ENCODE assay signal across 8 cellular contexts in the genomic region with DNA sequence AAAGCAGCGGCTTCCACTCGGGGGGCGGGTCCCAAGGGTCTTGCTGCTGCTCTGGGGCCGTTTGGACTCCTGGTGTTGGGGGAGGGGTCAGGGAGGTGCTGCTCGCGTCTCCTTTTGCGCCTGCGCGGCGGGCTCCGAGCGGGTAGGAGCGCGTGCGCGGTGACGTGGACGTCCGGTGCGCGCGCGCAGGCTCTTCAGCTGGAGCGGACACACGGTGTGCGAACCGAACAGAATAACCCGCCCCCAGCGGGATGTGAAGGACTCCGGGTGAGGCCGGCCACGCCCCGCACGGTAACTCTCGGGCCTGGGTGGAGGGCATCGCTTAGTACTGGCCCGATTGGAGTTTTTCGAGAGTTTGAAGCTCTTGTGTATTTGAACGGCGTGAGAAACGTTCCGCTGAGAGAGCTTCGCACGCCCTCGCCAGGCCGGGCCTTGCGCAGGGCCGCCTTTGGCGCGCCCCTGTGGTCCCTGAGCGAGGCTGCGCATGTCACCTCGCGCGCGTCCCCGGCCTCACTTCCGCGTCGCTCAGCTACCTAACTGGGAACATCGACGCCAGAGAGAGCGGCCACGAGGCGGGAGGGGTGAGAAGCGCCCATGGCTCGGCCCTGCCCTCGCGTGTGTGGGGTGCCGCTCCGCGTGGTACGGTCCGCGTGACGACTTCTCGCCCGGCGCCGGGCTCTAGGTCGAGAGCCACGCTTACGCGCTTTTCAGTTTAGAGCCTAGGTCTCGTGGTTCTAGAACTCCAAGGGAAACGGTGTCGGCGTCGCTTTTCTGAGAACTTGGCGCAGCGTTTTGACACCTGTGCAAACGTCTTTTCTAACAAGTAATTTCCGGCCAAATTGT. TPM values are rescaled to one million over a fixed set of nuclear protein-coding genes. Genes with fewer than 3 reads are reported as not detected.
DNase-seq lines count a peak whose midpoint lies in the region; ATAC-seq, FAIRE-seq and TF ChIP-seq lines count a peak whose summit lies in the region.

Gene MGA, plus strand, starts transcription at position 171 of the 843 bp plus-strand sequence.

- peak within 1 kb of the TSS; percentile 79 for H3K27ac Mint-ChIP-seq in Calu3 (ENCODE audit: unreplicated experiment)

- H3K27me3 Mint-ChIP-seq in Calu3 (ENCODE audit: unreplicated experiment), result no peaks in the 10 kb centered on the region
- H3K27me3 Mint-ChIP-seq in activated T-cell treated with anti-CD3 and anti-CD28 coated beads, Interleukin-2, amount 50 U/mL, for 4 hours (ENCODE audit: low read depth), result no peaks in the 10 kb centered on the region

- peak within 1 kb of the TSS; percentile 83 for H3K27ac ChIP-seq in OCI-LY1 (ENCODE audit: low read depth, low read length, poor library complexity, severe bottlenecking)
- H3K27ac ChIP-seq in esophagus squamous epithelium, result peak within 1 kb of the TSS; percentile 78 to 88 (median 82)

- no peaks in the 10 kb centered on the region for H4K20me1 ChIP-seq in OCI-LY1 (ENCODE audit: insufficient read depth, low read length)

- H3K36me3 Mint-ChIP-seq in Calu3 (ENCODE audit: insufficient read depth, unreplicated experiment), result peaks cover 20% of the 10 kb centered on the region
- no peaks in the 10 kb centered on the region for H3K36me3 Mint-ChIP-seq in activated T-cell treated with anti-CD3 and anti-CD28 coated beads, Interleukin-2, amount 50 U/mL, for 4 hours (ENCODE audit: insufficient read depth)

- no peaks in the 10 kb centered on the region for H3K9me2 ChIP-seq in OCI-LY1 (ENCODE audit: low read depth, low read length)

- H3F3A ChIP-seq in OCI-LY1 (ENCODE audit: insufficient read depth, low read length), result no peaks in the 10 kb centered on the region

- DNase-seq in Calu3 (peak; percentile 78), HTR-8/SVneo (ENCODE audit: insufficient read length, low spot score) (peak; percentile 54), esophagus squamous epithelium (lab: John Stamatoyannopoulos, UW) (peak; percentile 77), myocyte (ENCODE audit: low read depth) (peak; percentile 89)
- DNase-seq in activated T-cell treated with anti-CD3 and anti-CD28 coated beads, Interleukin-2, amount 50 U/mL, for 4 hours, result peak; percentile 89
- DNase-seq in stimulated activated CD8-positive, alpha-beta memory T cell treated with anti-CD3 and anti-CD28 coated beads, Interleukin-7, amount 100 ng/mL, for 48 hours (ENCODE audit: extremely low read depth in 1 of 2, low read depth in 1 of 2), result peak; percentile 74 to 82

- 3 to 8% methylated on average over 9 to 21 of the region's 93 CpGs for WGBS in esophagus squamous epithelium, 2 donors

- H3K9me3 ChIP-seq in OCI-LY1 (ENCODE audit: low read length) (peaks cover 4% of the 10 kb centered on the region; the same call in 1 of the 2 replicates), esophagus squamous epithelium (no peaks in the 10 kb centered on the region)

- H3K79me2 ChIP-seq in OCI-LY1 (ENCODE audit: insufficient read depth, low read length), result peaks cover 39% of the 10 kb centered on the region

- peaks cover 53% of the 10 kb centered on the region for H3K4me1 ChIP-seq in OCI-LY1 (ENCODE audit: insufficient read depth, low read length, severe bottlenecking)
- peaks cover 6 to 35% (median 19%) of the 10 kb centered on the region in 3 donors for H3K4me1 ChIP-seq in esophagus squamous epithelium

- peak in 2 of 4 donors; percentile 58 to 70 for TF ChIP-seq POLR2A in esophagus squamous epithelium (IDR thresholded peaks at IDR 0.05)

- ATAC-seq in GM21367 (IDR thresholded peaks at IDR 0.05; ENCODE audit: unreplicated experiment), result peak; percentile 69
- peak; percentile 84 to 85 for ATAC-seq in activated T-cell treated with anti-CD3 and anti-CD28 coated beads, Interleukin-2, amount 50 U/mL, for 4 hours

- CTCF ChIA-PET in Calu3 (lab: Charles Lee), result no interaction called here

- H3K9me3 Mint-ChIP-seq in Calu3 (ENCODE audit: low read depth, unreplicated experiment), result no peaks in the 10 kb centered on the region
- peaks cover 4% of the 10 kb centered on the region for H3K9me3 Mint-ChIP-seq in activated T-cell treated with anti-CD3 and anti-CD28 coated beads, Interleukin-2, amount 50 U/mL, for 4 hours

- H3K4me3 ChIP-seq in OCI-LY1 (ENCODE audit: low read depth, low read length, poor library complexity, severe bottlenecking) (peak within 1 kb of the TSS; percentile 72), esophagus squamous epithelium (peak within 1 kb of the TSS; percentile 48 to 73 (median 64))

- H3K9ac ChIP-seq in OCI-LY1 (ENCODE audit: low read length), result peak within 1 kb of the TSS; percentile 68

- no peaks in the 10 kb centered on the region; the same call in 1 of the 2 replicates for H3K27me3 ChIP-seq in OCI-LY1 (ENCODE audit: insufficient read depth, low read length)
- H3K27me3 ChIP-seq in esophagus squamous epithelium, result no peaks in the 10 kb centered on the region

- no peak for FAIRE-seq in HTR-8/SVneo (lab: Jason Lieb, UNC)

- peaks cover 8% of the 10 kb centered on the region for H3K4me1 Mint-ChIP-seq in Calu3 (ENCODE audit: low read depth, unreplicated experiment)
- peaks cover 36% of the 10 kb centered on the region for H3K4me1 Mint-ChIP-seq in activated T-cell treated with anti-CD3 and anti-CD28 coated beads, Interleukin-2, amount 50 U/mL, for 4 hours (ENCODE audit: low read depth)

- no peaks in the 10 kb centered on the region for H3K36me3 ChIP-seq in OCI-LY1 (ENCODE audit: insufficient read depth, low read length)
- no peaks in the 10 kb centered on the region for H3K36me3 ChIP-seq in esophagus squamous epithelium

- intact Hi-C loops in Calu3 (cut with micrococcal nuclease; ENCODE audit: unreplicated experiment), result no loop called here
- intact Hi-C loops in esophagus squamous epithelium (cut with DNase I), result no loop called here

- TF ChIP-seq CTCF in Calu3 (IDR thresholded peaks at IDR 0.05; ENCODE audit: unreplicated experiment) (no peak), OCI-LY1 (IDR thresholded peaks at IDR 0.05; ENCODE audit: low read length) (peak; percentile 27; the same call in 1 of the 2 replicates), esophagus squamous epithelium (IDR thresholded peaks at IDR 0.05) (peak in 1 of 6 experiments; percentile 20)

- TSS peak; percentile 49 for BruUV-seq in Calu3 (replicated peaks; lab: Mats Ljungman, UMichigan)

- peak within 1 kb of the TSS; percentile 89 for H3K4me2 ChIP-seq in OCI-LY1 (ENCODE audit: low read length)

- peak within 1 kb of the TSS; percentile 85 for H3K4me3 Mint-ChIP-seq in Calu3 (ENCODE audit: low read depth, unreplicated experiment)
- H3K4me3 Mint-ChIP-seq in activated T-cell treated with anti-CD3 and anti-CD28 coated beads, Interleukin-2, amount 50 U/mL, for 4 hours, result peak within 1 kb of the TSS; percentile 95

- no peak within 1 kb of the TSS for H2AFZ ChIP-seq in OCI-LY1 (ENCODE audit: low read length)

RNA-seq across cellular contexts. Expression of gene MGA, which starts in this region (rescaled TPM):
- total RNA-seq in Calu3 (2022) (26.4 and 29.4 TPM in 2 replicates), esophagus squamous epithelium (10 to 100 TPM; 12.9 to 37.4 (median 15.1) TPM), myocyte (21.4 and 27.5 TPM in 2 replicates)
- total RNA-seq in activated T-cell treated with anti-CD3 and anti-CD28 coated beads, Interleukin-2, amount 50 U/mL, for 4 hours, result 10 to 100 TPM; 27.9 to 37.3 (median 31.6) TPM
- polyA plus RNA-seq in myocyte (2012), result 4.0 TPM

Comparison
In these comparisons a context has a peak if more than half of its experiments do, and no peak if none do; other contexts are left out.
1. Peak in every context shown above with its lines: DNase-seq, ATAC-seq, H3K4me3 ChIP-seq and H3K27ac ChIP-seq.